7 cellular contexts compared by ENCODE assay signal in the genomic region with DNA sequence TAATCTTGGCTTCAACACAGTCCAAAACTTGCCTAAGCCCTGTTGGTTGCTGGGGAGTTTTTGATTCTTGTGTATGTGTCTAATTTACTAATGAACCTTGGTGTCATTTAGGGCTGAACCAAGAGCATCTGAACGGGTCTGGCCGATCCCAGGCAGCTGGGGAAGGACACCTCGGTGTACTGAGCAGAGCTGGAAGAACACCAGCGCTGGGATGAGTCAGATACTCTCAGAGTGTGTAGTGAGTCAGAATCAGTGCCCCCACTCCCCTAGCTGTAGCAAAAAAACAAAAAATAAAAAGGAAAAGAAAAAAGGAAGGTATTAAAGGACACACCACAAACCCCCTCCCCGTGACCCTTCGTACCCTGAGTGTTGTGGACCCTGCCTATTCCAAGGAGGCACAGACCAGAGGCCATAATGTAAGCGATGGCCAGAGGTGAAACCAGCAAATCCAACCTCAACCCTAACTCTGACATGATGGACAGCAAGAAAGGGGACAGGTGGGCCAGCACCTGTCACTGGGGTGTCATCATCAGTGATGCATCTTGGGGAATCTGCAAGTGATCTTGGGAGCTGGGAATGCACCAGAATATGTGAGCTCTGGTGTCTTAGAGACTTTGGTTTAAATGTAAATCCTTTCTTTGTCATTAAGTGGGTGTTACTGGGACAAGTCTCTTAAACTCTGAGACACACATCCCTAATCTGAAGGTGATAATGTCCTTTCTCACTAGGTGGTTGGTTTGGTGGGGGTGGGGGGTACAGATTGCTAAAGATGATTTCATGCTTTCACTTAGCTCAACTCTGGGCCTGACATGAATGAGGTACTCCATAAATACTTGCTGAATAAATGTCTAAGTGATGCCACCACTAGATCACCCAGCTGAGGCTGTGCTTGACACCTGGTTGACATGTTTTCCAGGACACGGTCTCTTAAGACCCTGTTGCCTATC. TPM values are rescaled to one million over a fixed set of nuclear protein-coding genes. Genes with fewer than 3 reads are reported as not detected.
DNase-seq lines count a peak whose midpoint lies in the region; ATAC-seq and TF ChIP-seq lines count a peak whose summit lies in the region.

No MANE protein-coding gene starts in this region.

- 0 out of 2 replicates have a peak, but pooled peaks have one; percentile 8 for TF ChIP-seq RAD21 in IMR-90 (IDR thresholded peaks at IDR 0.05; ENCODE audit: low read length)

- peaks cover 3% of the 10 kb centered on the region for H3K27me3 Mint-ChIP-seq in activated naive CD8-positive, alpha-beta T cell treated with anti-CD3 and anti-CD28 coated beads, Interleukin-2, amount 50 U/mL, for 24 hours

- DNase-seq in IMR-90 (peak; percentile 84), hepatocyte (ENCODE audit: low spot score) (peak; percentile 69), NCI-H2196 treated with DMSO at 0.1 percent for 48 hours (lab: John Stamatoyannopoulos, UW; ENCODE audit: unreplicated experiment) (no peak)
- peak; percentile 11 for DNase-seq in activated naive CD8-positive, alpha-beta T cell treated with anti-CD3 and anti-CD28 coated beads, Interleukin-2, amount 50 U/mL, for 24 hours

- no peak overlapping the region for H2BK120ac ChIP-seq in IMR-90 (ENCODE audit: low read depth, low read length)

- H3K9me1 ChIP-seq in IMR-90 (ENCODE audit: insufficient read depth, low read length) = 0 out of 2 replicates have a peak, but pooled peaks cover 4% of the 10 kb centered on the region

- no peak overlapping the region for H4K5ac ChIP-seq in IMR-90 (ENCODE audit: low read depth, low read length)

- H2AFZ ChIP-seq in IMR-90 (replicated peaks; ENCODE audit: low read length, poor library complexity) (peak overlapping the region; percentile 35), hepatocyte (no peak overlapping the region)

- no peak overlapping the region for H2BK5ac ChIP-seq in IMR-90 (ENCODE audit: low read depth, low read length, poor library complexity, severe bottlenecking)

- H3K9me3 ChIP-seq in IMR-90 (ENCODE audit: control insufficient read depth, insufficient read depth, low read length) = no peaks in the 10 kb centered on the region
- H3K9me3 ChIP-seq in hepatocyte (ENCODE audit: low read depth) = no peaks in the 10 kb centered on the region
- H3K9me3 ChIP-seq in stomach smooth muscle (ENCODE audit: control insufficient read depth in 2 of 2, low read length in 2 of 2) = no peaks in the 10 kb centered on the region

- dilution Hi-C loops in IMR-90 (cut with HindIII; ENCODE audit: low sequenced_read_pairs, unreplicated experiment) = no loop called here

- H3K79me2 ChIP-seq in hepatocyte = no peaks in the 10 kb centered on the region

- H3K18ac ChIP-seq in IMR-90 (ENCODE audit: low read depth, low read length) = no peak overlapping the region

- H3K56ac ChIP-seq in IMR-90 (ENCODE audit: extremely low read depth, insufficient read depth, low read length) = no peak overlapping the region

- no peaks in the 10 kb centered on the region for H3K9me2 ChIP-seq in hepatocyte (replicated peaks; ENCODE audit: insufficient read depth)

- H4K20me1 ChIP-seq in IMR-90 (ENCODE audit: insufficient read depth, low read length) (no peaks in the 10 kb centered on the region), hepatocyte (ENCODE audit: insufficient read depth, poor library complexity, severe bottlenecking) (no peaks in the 10 kb centered on the region)

- H2AK5ac ChIP-seq in IMR-90 (ENCODE audit: low read depth, low read length) = no peak overlapping the region

- in situ Hi-C loops in IMR-90 (cut with MboI; ENCODE audit: low sequenced_read_pairs) = no loop called here

- TF ChIP-seq CTCF in IMR-90 (conservative IDR thresholded peaks at IDR 0.05; ENCODE audit: low read depth, low read length) = no peak
- no peak for TF ChIP-seq CTCF in hepatocyte (IDR thresholded peaks at IDR 0.05; ENCODE audit: poor library complexity)

- H3K4me2 ChIP-seq in IMR-90 (ENCODE audit: low read depth, low read length) = peak overlapping the region; percentile 40; the same call in 1 of the 2 replicates
- no peak overlapping the region for H3K4me2 ChIP-seq in hepatocyte

- H3K4me1 ChIP-seq in IMR-90 (ENCODE audit: control insufficient read depth, insufficient read depth, low read length) = peaks cover 3% of the 10 kb centered on the region; the same call in 1 of the 2 replicates
- H3K4me1 ChIP-seq in hepatocyte (ENCODE audit: insufficient read depth) = no peaks in the 10 kb centered on the region
- peaks cover 2% of the 10 kb centered on the region for H3K4me1 ChIP-seq in stomach smooth muscle (ENCODE audit: control insufficient read depth, insufficient read depth, low read length)

- H3K36me3 ChIP-seq in IMR-90 (ENCODE audit: control insufficient read depth, insufficient read depth, low read length) (no peaks in the 10 kb centered on the region), hepatocyte (replicated peaks; ENCODE audit: insufficient read depth, low read depth) (no peaks in the 10 kb centered on the region), stomach smooth muscle (ENCODE audit: control insufficient read depth in 2 of 2, insufficient read depth in 2 of 2, low read length in 2 of 2) (no peaks in the 10 kb centered on the region)

- no peak overlapping the region for H3K4me3 ChIP-seq in IMR-90 (ENCODE audit: insufficient read depth, low read depth, low read length)
- H3K4me3 ChIP-seq in hepatocyte = no peak overlapping the region
- no peak overlapping the region for H3K4me3 ChIP-seq in stomach smooth muscle (ENCODE audit: low read length in 2 of 2)

- H3K14ac ChIP-seq in IMR-90 (replicated peaks; ENCODE audit: low read depth, low read length) = 0 out of 2 replicates have a peak overlapping the region, but pooled peaks have one; percentile 11

- H3K9me3 Mint-ChIP-seq in activated naive CD8-positive, alpha-beta T cell treated with anti-CD3 and anti-CD28 coated beads, Interleukin-2, amount 50 U/mL, for 24 hours = no peaks in the 10 kb centered on the region

- H3K4ac ChIP-seq in IMR-90 (ENCODE audit: low read depth, low read length) = no peak overlapping the region

- H3K27me3 ChIP-seq in IMR-90 (ENCODE audit: control insufficient read depth, insufficient read depth, low read length) = peaks cover 12% of the 10 kb centered on the region
- no peaks in the 10 kb centered on the region for H3K27me3 ChIP-seq in hepatocyte
- H3K27me3 ChIP-seq in stomach smooth muscle (ENCODE audit: control insufficient read depth in 1 of 2, insufficient read depth in 2 of 2, low read length in 2 of 2) = no peaks in the 10 kb centered on the region

- ATAC-seq in IMR-90 (ENCODE audit: low read depth) (peak; percentile 100), HG03045 (IDR thresholded peaks at IDR 0.05; ENCODE audit: unreplicated experiment) (no peak), GM18907 (IDR thresholded peaks at IDR 0.05; ENCODE audit: unreplicated experiment) (no peak)
- peak; percentile 94 for ATAC-seq in activated naive CD8-positive, alpha-beta T cell treated with anti-CD3 and anti-CD28 coated beads, Interleukin-2, amount 50 U/mL, for 24 hours

- peaks cover 7% of the 10 kb centered on the region for H3K4me1 Mint-ChIP-seq in activated naive CD8-positive, alpha-beta T cell treated with anti-CD3 and anti-CD28 coated beads, Interleukin-2, amount 50 U/mL, for 24 hours

- no peak overlapping the region for H2AK9ac ChIP-seq in IMR-90 (replicated peaks; ENCODE audit: low read depth, low read length, poor library complexity)

- H3K4me3 Mint-ChIP-seq in activated naive CD8-positive, alpha-beta T cell treated with anti-CD3 and anti-CD28 coated beads, Interleukin-2, amount 50 U/mL, for 24 hours = no peak overlapping the region

- no peak overlapping the region for H2BK15ac ChIP-seq in IMR-90 (ENCODE audit: low read depth, low read length)

- H3K79me1 ChIP-seq in IMR-90 (ENCODE audit: low read depth in 1 of 2, low read length in 2 of 2) = no peaks in the 10 kb centered on the region

- POLR2A ChIA-PET in IMR-90 (lab: Charles Lee; ENCODE audit: unreplicated experiment) = no interaction called here

- H3K9ac ChIP-seq in IMR-90 (ENCODE audit: low read depth, low read length) = no peak overlapping the region
- H3K9ac ChIP-seq in stomach smooth muscle (ENCODE audit: low read length in 2 of 2) = no peak overlapping the region

- no peaks in the 10 kb centered on the region for H3K36me3 Mint-ChIP-seq in activated naive CD8-positive, alpha-beta T cell treated with anti-CD3 and anti-CD28 coated beads, Interleukin-2, amount 50 U/mL, for 24 hours (ENCODE audit: low read depth)

- intact Hi-C loops in IMR-90 (cut with micrococcal nuclease) = no loop called here

- H3K27ac Mint-ChIP-seq in activated naive CD8-positive, alpha-beta T cell treated with anti-CD3 and anti-CD28 coated beads, Interleukin-2, amount 50 U/mL, for 24 hours = no peak overlapping the region

- no TSS peak for BruUV-seq in IMR-90 (replicated peaks; lab: Mats Ljungman, UMichigan)

- H3K23ac ChIP-seq in IMR-90 (ENCODE audit: low read depth, low read length) = no peak overlapping the region

- H2BK20ac ChIP-seq in IMR-90 (ENCODE audit: low read depth, low read length) = no peak overlapping the region

- CTCF ChIA-PET in IMR-90 (lab: Yijun Ruan, JAX) = no interaction called here

- H4K8ac ChIP-seq in IMR-90 (ENCODE audit: low read depth in 2 of 2, low read length in 2 of 2) = no peak overlapping the region

- H3K27ac ChIP-seq in IMR-90 (ENCODE audit: insufficient read depth, low read length) = no peak overlapping the region
- H3K27ac ChIP-seq in hepatocyte = no peak overlapping the region
- peak overlapping the region; percentile 37 for H3K27ac ChIP-seq in stomach smooth muscle (ENCODE audit: low read length)

- WGBS in IMR-90 (ENCODE audit: extremely low coverage in 2 of 2, insufficient read length in 1 of 2), 2 experiments = no CpG with 5 or more reads among the region's 8 CpGs
- WGBS in hepatocyte (ENCODE audit: low lambda C conversion rate, missing lambda C conversion rate) = 66% methylated on average over 8 of the region's 8 CpGs

- no peak for TF ChIP-seq POLR2A in IMR-90 (IDR thresholded peaks at IDR 0.05; ENCODE audit: low read depth, low read length)

- H4K91ac ChIP-seq in IMR-90 (ENCODE audit: insufficient read depth, low read depth, low read length) = no peak overlapping the region

TF ChIP-seq in IMR-90, 13 proteins besides CTCF, POLR2A, EP300 and RAD21 (continues in another document):
- peak; percentile 76; the same call in 1 of the 2 replicates for TF ChIP-seq MAZ (IDR thresholded peaks at IDR 0.05; ENCODE audit: borderline replicate concordance, low read depth, low read length)
- TF ChIP-seq, protein P1, sequence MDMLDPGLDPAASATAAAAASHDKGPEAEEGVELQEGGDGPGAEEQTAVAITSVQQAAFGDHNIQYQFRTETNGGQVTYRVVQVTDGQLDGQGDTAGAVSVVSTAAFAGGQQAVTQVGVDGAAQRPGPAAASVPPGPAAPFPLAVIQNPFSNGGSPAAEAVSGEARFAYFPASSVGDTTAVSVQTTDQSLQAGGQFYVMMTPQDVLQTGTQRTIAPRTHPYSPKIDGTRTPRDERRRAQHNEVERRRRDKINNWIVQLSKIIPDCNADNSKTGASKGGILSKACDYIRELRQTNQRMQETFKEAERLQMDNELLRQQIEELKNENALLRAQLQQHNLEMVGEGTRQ (IDR thresholded peaks at IDR 0.05; ENCODE audit: low read depth, low read length) = no peak

RNA-seq across cellular contexts. Expression of a gene that starts 34.2 kb away (rescaled TPM):
- total RNA-seq in IMR-90 (2012; rRNA removed) (11.3 and 13.1 TPM in 2 replicates), hepatocyte (51.7 and 53.9 TPM in 2 replicates)
- polyA plus RNA-seq in IMR-90 (2012; rRNA removed) (6.7 and 6.9 TPM in 2 replicates), hepatocyte (32.5 and 39.0 TPM in 2 replicates)
- polyA plus RNA-seq in IMR-90 (2012; cell fraction: cytosol; rRNA removed) = 2.2 and 2.7 TPM in 2 replicates
- 3.8 and 13.9 TPM in 2 replicates for polyA plus RNA-seq in IMR-90 (2012; cell fraction: nucleus; rRNA removed; ENCODE audit: low replicate concordance)

Comparison
In these comparisons a context has a peak if more than half of its experiments do, and no peak if none do; other contexts are left out.
1. ATAC-seq: peak in IMR-90 (single experiment) and activated naive CD8-positive, alpha-beta T cell treated with anti-CD3 and anti-CD28 coated beads, Interleukin-2, amount 50 U/mL, for 24 hours (single experiment); none in HG03045 (single experiment) and GM18907 (single experiment).